8 cellular contexts compared by ENCODE assay signal in genomic region chr2:25362049-25362563, GRCh38. TPM values are rescaled to one million over a fixed set of nuclear protein-coding genes. Genes with fewer than 3 reads are reported as not detected.
A peak's percentile ranks its signal among the peaks of the same experiment; 100 is the strongest.
DNase-seq lines count a peak whose midpoint lies in the region; ATAC-seq and TF ChIP-seq lines count a peak whose summit lies in the region.

No MANE protein-coding gene starts in this region.

- H3K4me3 ChIP-seq in trophoblast cell (ENCODE audit: low read depth, low read length), result no peak overlapping the region
- peak overlapping the region; percentile 8 to 48 (median 28) for H3K4me3 ChIP-seq in transverse colon

- ATAC-seq in HG02610 (IDR thresholded peaks at IDR 0.05; ENCODE audit: unreplicated experiment), result peak; percentile 78
- peak; percentile 99 for ATAC-seq in Right ventricle myocardium superior (ENCODE audit: poor library complexity)

- peak overlapping the region; percentile 94 for H3K27ac Mint-ChIP-seq in activated naive CD8-positive, alpha-beta T cell treated with anti-CD3 and anti-CD28 coated beads for 36 hours

- no peak overlapping the region for H2AK5ac ChIP-seq in trophoblast cell (ENCODE audit: low read length)

- no peak overlapping the region for H2BK120ac ChIP-seq in trophoblast cell (ENCODE audit: insufficient read depth, low read length, poor library complexity)

- no peak overlapping the region for H3K14ac ChIP-seq in trophoblast cell (ENCODE audit: low read length)

- no peak overlapping the region for H4K8ac ChIP-seq in trophoblast cell (ENCODE audit: low read depth, low read length)

- H3K4me1 Mint-ChIP-seq in activated naive CD8-positive, alpha-beta T cell treated with anti-CD3 and anti-CD28 coated beads for 36 hours, result peaks cover 18% of the 10 kb centered on the region

- no peak overlapping the region for H2BK5ac ChIP-seq in trophoblast cell (ENCODE audit: low read depth, low read length, poor library complexity)

- no peak overlapping the region for H3K27ac ChIP-seq in trophoblast cell (ENCODE audit: low read depth, low read length)
- H3K27ac ChIP-seq in transverse colon, result peak overlapping the region; percentile 66 to 79 (median 72)

- H4K12ac ChIP-seq in trophoblast cell (ENCODE audit: low read depth, low read length), result no peak overlapping the region

- H3K27me3 ChIP-seq in trophoblast cell (ENCODE audit: insufficient read depth, low read length) (no peaks in the 10 kb centered on the region), transverse colon (no peaks in the 10 kb centered on the region)

- H2BK12ac ChIP-seq in trophoblast cell (ENCODE audit: low read length), result no peak overlapping the region

- H3K4me1 ChIP-seq in trophoblast cell (ENCODE audit: control insufficient read depth in 1 of 2, insufficient read depth in 2 of 2, low read length in 2 of 2) (no peaks in the 10 kb centered on the region), transverse colon (peaks cover 3 to 13% (median 10%) of the 10 kb centered on the region in 4 donors)

- TF ChIP-seq CTCF in GM12872 (IDR thresholded peaks at IDR 0.05; ENCODE audit: insufficient read depth, low read depth, low read length) (peak; percentile 97), transverse colon (IDR thresholded peaks at IDR 0.05) (peak; percentile 95 to 98 (median 97))

- H3K23ac ChIP-seq in trophoblast cell (ENCODE audit: low read length), result no peak overlapping the region

- H3K79me2 ChIP-seq in trophoblast cell (ENCODE audit: control insufficient read depth, insufficient read depth, low read length, poor library complexity), result no peaks in the 10 kb centered on the region

- H2AFZ ChIP-seq in trophoblast cell (ENCODE audit: insufficient read depth, low read length, poor library complexity), result peak overlapping the region; percentile 66

- no peak overlapping the region for H3K9ac ChIP-seq in trophoblast cell (ENCODE audit: low read length)

- peak overlapping the region; percentile 81 for H3K4me3 Mint-ChIP-seq in activated naive CD8-positive, alpha-beta T cell treated with anti-CD3 and anti-CD28 coated beads for 36 hours

- H3K27me3 Mint-ChIP-seq in activated naive CD8-positive, alpha-beta T cell treated with anti-CD3 and anti-CD28 coated beads for 36 hours, result no peaks in the 10 kb centered on the region

- no peaks in the 10 kb centered on the region for H3K9me3 Mint-ChIP-seq in activated naive CD8-positive, alpha-beta T cell treated with anti-CD3 and anti-CD28 coated beads for 36 hours

- peak; percentile 78 for TF ChIP-seq POLR2A in transverse colon (IDR thresholded peaks at IDR 0.05)

- in situ Hi-C loops in transverse colon (cut with MboI; ENCODE audit: low pct_ligation_motif_present in 1 of 4, low pct_unique_long_range_greater_than_20kb in 1 of 4, low sequenced_read_pairs in 3 of 4), result loop anchor here in 2 of 4 donors (25.0 kb wide), 1 partner anchor 150 kb away; no protein-coding TSS in a partner anchor

- TF ChIP-seq EP300 in transverse colon (IDR thresholded peaks at IDR 0.05; ENCODE audit: low read depth), result no peak

- WGBS in trophoblast cell (ENCODE audit: extremely low coverage, insufficient coverage, insufficient read length), result no CpG with 5 or more reads among the region's 18 CpGs
- WGBS in transverse colon (ENCODE audit: low coverage in 1 of 2), 2 donors, result 1 to 7% methylated on average over 2 to 17 of the region's 18 CpGs

- H3K4me2 ChIP-seq in trophoblast cell (ENCODE audit: low read length), result peak overlapping the region; percentile 45

- DNase-seq in NCI-H1092 treated with DMSO at 0.1 percent for 48 hours (lab: John Stamatoyannopoulos, UW) (peak; percentile 91), SKM-1 (lab: John Stamatoyannopoulos, UW; ENCODE audit: unreplicated experiment) (peak; percentile 95), Right ventricle myocardium superior (peak; percentile 94), trophoblast cell (peak; percentile 76 to 91), transverse colon (peak; percentile 94)
- DNase-seq in activated naive CD8-positive, alpha-beta T cell treated with anti-CD3 and anti-CD28 coated beads for 36 hours, result peak; percentile 93

- H3K79me1 ChIP-seq in trophoblast cell (ENCODE audit: low read length), result no peaks in the 10 kb centered on the region

- H3K4ac ChIP-seq in trophoblast cell (ENCODE audit: low read depth, low read length), result no peak overlapping the region

- H3K36me3 ChIP-seq in trophoblast cell (ENCODE audit: control insufficient read depth in 1 of 2, insufficient read depth in 2 of 2, low read length in 2 of 2), result no peaks in the 10 kb centered on the region
- no peaks in the 10 kb centered on the region for H3K36me3 ChIP-seq in transverse colon

- H3K9me3 ChIP-seq in trophoblast cell (ENCODE audit: insufficient read depth, low read depth, low read length) (peaks cover 2% of the 10 kb centered on the region), transverse colon (no peaks in the 10 kb centered on the region)

- H3K36me3 Mint-ChIP-seq in activated naive CD8-positive, alpha-beta T cell treated with anti-CD3 and anti-CD28 coated beads for 36 hours, result no peaks in the 10 kb centered on the region

- no peak overlapping the region for H3K18ac ChIP-seq in trophoblast cell (ENCODE audit: low read length)

- intact Hi-C loops in Right ventricle myocardium superior (cut with DNase I) (no loop called here), transverse colon (cut with DNase I; ENCODE audit: low total_unique reads) (loop anchor here (10.0 kb wide), 1 partner anchor 163 kb away; no protein-coding TSS in a partner anchor)

- H4K91ac ChIP-seq in trophoblast cell (ENCODE audit: low read depth, low read length), result no peak overlapping the region

RNA-seq across cellular contexts. Expression of gene DNMT3A, which starts 20.4 kb away (rescaled TPM):
- total RNA-seq in activated naive CD8-positive, alpha-beta T cell treated with anti-CD3 and anti-CD28 coated beads for 36 hours, result 10 to 100 TPM; 90.7 to 92.2 TPM
- total RNA-seq in Right ventricle myocardium superior (20.2 TPM), transverse colon (10 to 100 TPM; 16.1 to 33.7 (median 21.0) TPM)
- polyA plus RNA-seq in trophoblast cell (2013), result 23.3 and 25.8 TPM in 2 replicates
